ENCODE assay signal across 18 cellular contexts in the genomic region with DNA sequence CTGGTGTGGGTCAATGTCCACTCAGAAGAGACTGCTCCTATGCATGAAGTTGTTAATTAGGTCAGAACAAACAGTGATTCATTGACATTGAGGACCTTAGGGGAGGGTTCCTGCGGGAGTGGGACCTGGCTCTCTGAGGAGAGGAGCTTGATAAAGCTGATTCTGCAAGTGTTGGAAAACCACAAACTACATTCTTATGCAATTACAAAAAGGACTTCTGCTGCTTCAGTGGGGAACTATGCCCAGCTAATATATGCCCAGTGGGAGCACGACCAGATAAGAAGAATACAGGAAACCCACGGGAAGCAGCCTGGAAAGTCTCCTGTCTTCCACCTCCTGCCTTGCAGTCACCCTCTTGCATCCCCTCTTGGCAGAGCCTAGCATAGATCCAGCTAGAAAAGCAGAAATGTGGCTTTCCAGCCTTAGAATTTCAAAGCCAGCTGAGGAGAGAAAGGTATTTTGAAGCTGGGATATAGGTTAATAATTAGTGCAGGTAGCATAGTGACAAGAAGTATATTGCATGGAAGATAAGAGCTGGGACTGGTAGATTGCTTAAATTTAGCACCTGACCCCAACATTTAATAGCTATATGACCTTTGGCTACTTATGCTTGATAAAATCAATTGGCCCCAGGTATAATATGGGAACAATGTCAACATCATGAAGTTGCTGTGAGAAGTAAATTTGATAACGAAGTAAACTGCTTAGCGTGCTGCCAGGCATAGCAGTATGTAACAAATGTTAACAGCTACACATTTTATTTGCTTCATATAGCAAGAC. TPM values are rescaled to one million over a fixed set of nuclear protein-coding genes. Genes with fewer than 3 reads are reported as not detected.
DNase-seq lines count a peak whose midpoint lies in the region; ATAC-seq, FAIRE-seq and TF ChIP-seq lines count a peak whose summit lies in the region.
"Had no signal": no experiment of that assay in that cellular context is flagged by ENCODE, and none has a peak within 500 bp of the region (broad histone marks: within the 10 kb centered on the region; RNA-seq: fewer than 3 reads in every experiment).

No MANE protein-coding gene starts in this region.

- no peaks in the 10 kb centered on the region for H3K36me3 Mint-ChIP-seq in activated T-helper 17 cell treated with anti-CD3 and anti-CD28 coated beads, Interleukin-2, amount 50 U/mL, for 72 hours (ENCODE audit: low read depth)

- WGBS in pancreas, 2 donors, result 16 to 21% methylated on average over 5 of the region's 5 CpGs

- no peaks in the 10 kb centered on the region for H3K27me3 Mint-ChIP-seq in activated T-helper 17 cell treated with anti-CD3 and anti-CD28 coated beads, Interleukin-2, amount 50 U/mL, for 72 hours

- ATAC-seq in pancreas, result peak; percentile 40 to 76 (median 72)
- no peak for ATAC-seq in GM18858 (IDR thresholded peaks at IDR 0.05; ENCODE audit: unreplicated experiment)
- no peak for ATAC-seq in Right ventricle myocardium superior (ENCODE audit: poor library complexity)
- no peak for ATAC-seq in activated T-helper 17 cell treated with anti-CD3 and anti-CD28 coated beads, Interleukin-2, amount 50 U/mL, for 72 hours (replicated peaks)
- ATAC-seq: heart right ventricle; stimulated activated naive CD8-positive, alpha-beta T cell treated with anti-CD3 and anti-CD28 coated beads, Interleukin-15, Interleukin-2, amounts not matched to agents 100 U/mL and 50 U/mL, for 24 hours had no signal

- H3K27ac ChIP-seq in duodenal mucosa (ENCODE audit: low read depth, low read length) (no peak overlapping the region), pancreas (no peak overlapping the region), vagina (no peak overlapping the region)
- H3K27ac ChIP-seq: BLaER1, heart right ventricle, WERI-Rb-1 had no signal

- no peak overlapping the region for H3K4me3 Mint-ChIP-seq in activated T-helper 17 cell treated with anti-CD3 and anti-CD28 coated beads, Interleukin-2, amount 50 U/mL, for 72 hours

- intact Hi-C loops in pancreas (cut with DNase I), result no loop called here
- intact Hi-C loops in Right ventricle myocardium superior (cut with DNase I), result no loop called here
- intact Hi-C loops in vagina (cut with DNase I), result no loop called here

- peak; percentile 3 for DNase-seq in ELF-1 (ENCODE audit: low read depth, low spot score)
- peak; percentile 24 for DNase-seq in OCI-M1 (lab: John Stamatoyannopoulos, UW)
- DNase-seq in pancreas, result no peak
- DNase-seq in Right ventricle myocardium superior, result no peak
- DNase-seq in vagina (ENCODE audit: extremely low spot score in 2 of 2), result no peak
- DNase-seq: activated CD8-positive, alpha-beta memory T cell treated with anti-CD3 and anti-CD28 coated beads, Interleukin-2, amount 50 U/mL, for 4 hours; amygdala; heart right ventricle; NCI-H1105; NCI-H446 treated with DMSO at 0.1 percent for 48 hours; stimulated activated naive CD8-positive, alpha-beta T cell treated with anti-CD3 and anti-CD28 coated beads, Interleukin-15, Interleukin-2, amounts not matched to agents 100 U/mL and 50 U/mL, for 24 hours; WERI-Rb-1 had no signal

- no peaks in the 10 kb centered on the region for H3K9me3 Mint-ChIP-seq in activated T-helper 17 cell treated with anti-CD3 and anti-CD28 coated beads, Interleukin-2, amount 50 U/mL, for 72 hours

- H3K4me1 ChIP-seq in duodenal mucosa (ENCODE audit: control insufficient read depth in 1 of 2, insufficient read depth in 2 of 2, low read length in 2 of 2) (peaks cover 23 to 29% of the 10 kb centered on the region in 2 donors), pancreas (peaks cover 13 to 25% (median 22%) of the 10 kb centered on the region in 3 donors), vagina (no peaks in the 10 kb centered on the region)
- H3K4me1 ChIP-seq: BLaER1, heart right ventricle had no signal

- H3K4me3 ChIP-seq in duodenal mucosa (ENCODE audit: low read depth in 1 of 2, low read length in 2 of 2) (peak overlapping the region; percentile 50 to 61), pancreas (no peak overlapping the region), vagina (no peak overlapping the region)
- H3K4me3 ChIP-seq: BLaER1, heart right ventricle had no signal

- H3K36me3 ChIP-seq in duodenal mucosa (ENCODE audit: control insufficient read depth in 1 of 2, insufficient read depth in 2 of 2, low read length in 2 of 2) (no peaks in the 10 kb centered on the region), pancreas (no peaks in the 10 kb centered on the region), vagina (no peaks in the 10 kb centered on the region)
- H3K36me3 ChIP-seq: BLaER1, heart right ventricle, WERI-Rb-1 had no signal

- TF ChIP-seq POLR2A in vagina (IDR thresholded peaks at IDR 0.05), result no peak

- H3K4me1 Mint-ChIP-seq in activated T-helper 17 cell treated with anti-CD3 and anti-CD28 coated beads, Interleukin-2, amount 50 U/mL, for 72 hours, result no peaks in the 10 kb centered on the region

- no peak overlapping the region for H3K9ac ChIP-seq in duodenal mucosa (ENCODE audit: low read depth in 1 of 2, low read length in 2 of 2)
- H3K9ac ChIP-seq: BLaER1 had no signal

- no peak for FAIRE-seq in pancreas (lab: Jason Lieb, UNC)
- FAIRE-seq: endometrium had no signal

- no peak overlapping the region for H3K27ac Mint-ChIP-seq in activated T-helper 17 cell treated with anti-CD3 and anti-CD28 coated beads, Interleukin-2, amount 50 U/mL, for 72 hours

- TF ChIP-seq CTCF in pancreas (IDR thresholded peaks at IDR 0.05) (no peak), vagina (IDR thresholded peaks at IDR 0.05) (no peak)

- peaks cover 0 to under 1% of the 10 kb centered on the region in 2 donors for H3K9me3 ChIP-seq in duodenal mucosa (ENCODE audit: control insufficient read depth in 1 of 2, low read length in 2 of 2)
- no peaks in the 10 kb centered on the region for H3K9me3 ChIP-seq in pancreas
- no peaks in the 10 kb centered on the region for H3K9me3 ChIP-seq in vagina

- H3K27me3 ChIP-seq in duodenal mucosa (ENCODE audit: control insufficient read depth in 1 of 2, insufficient read depth in 2 of 2, low read length in 2 of 2) (no peaks in the 10 kb centered on the region), pancreas (no peaks in the 10 kb centered on the region), vagina (no peaks in the 10 kb centered on the region)
- H3K27me3 ChIP-seq: BLaER1, heart right ventricle had no signal

RNA-seq across cellular contexts. Expression of a gene that starts 34.9 kb away (rescaled TPM):
- total RNA-seq in pancreas (1 to 10 TPM; 5.1 to 9.6 (median 6.1) TPM), Right ventricle myocardium superior (0.05 TPM), vagina (0.25 TPM)
- polyA plus RNA-seq in pancreas, result 1 to 10 TPM; 1.5 to 4.9 TPM
- total RNA-seq in activated T-helper 17 cell treated with anti-CD3 and anti-CD28 coated beads, Interleukin-2, amount 50 U/mL, for 72 hours, result 1 to 10 TPM in 1 of 2 donors, under 1 TPM in 1; 0.82 to 1.4 TPM
- total RNA-seq: pulmonary artery endothelial cell had no signal

Comparison
In these comparisons a context has a peak if more than half of its experiments do, and no peak if none do; other contexts are left out.
1. DNase-seq: peak in ELF-1 (single experiment) and OCI-M1 (single experiment); none in pancreas (0 of 6), Right ventricle myocardium superior (single experiment) and vagina (0 of 2).
2. H3K4me3 ChIP-seq: peak in duodenal mucosa (2 of 2); none in pancreas (0 of 4) and vagina (0 of 2).
3. ATAC-seq: peak in pancreas (4 of 4); none in GM18858 (single experiment), Right ventricle myocardium superior (single experiment) and activated T-helper 17 cell treated with anti-CD3 and anti-CD28 coated beads, Interleukin-2, amount 50 U/mL, for 72 hours (single experiment).